ENCODE assay signal across 8 cellular contexts in genomic region chr5:157670662-157671591, GRCh38. TPM values are rescaled to one million over a fixed set of nuclear protein-coding genes. Genes with fewer than 3 reads are reported as not detected.
A peak's percentile ranks its signal among the peaks of the same experiment; 100 is the strongest.
DNase-seq lines count a peak whose midpoint lies in the region; ATAC-seq and TF ChIP-seq lines count a peak whose summit lies in the region.

Gene C5orf52 (plus strand): TSS chr5:157671533. CDS start chr5:157671615, 82 bp downstream.

- H2AFZ ChIP-seq in neuron (ENCODE audit: low read depth, low read length), result no peak within 1 kb of the TSS

- H3K4me1 ChIP-seq in neuron (ENCODE audit: insufficient read depth, low read length), result no peaks in the 10 kb centered on the region

- H3K4me3 ChIP-seq in fibroblast of the aortic adventitia (ENCODE audit: low read depth, low read length) (peak within 1 kb of the TSS; percentile 71), neuron (ENCODE audit: low read length) (peak within 1 kb of the TSS; percentile 14)

- no peak for TF ChIP-seq CTCF in fibroblast of the aortic adventitia (IDR thresholded peaks at IDR 0.05; ENCODE audit: insufficient read depth, low read length)

- H3K27me3 ChIP-seq in neuron (ENCODE audit: insufficient read depth, low read length), result no peaks in the 10 kb centered on the region

- H3K9me3 ChIP-seq in neuron (ENCODE audit: low read length), result peaks cover 2% of the 10 kb centered on the region

- peak; percentile 33 for ATAC-seq in GM18498 (IDR thresholded peaks at IDR 0.05; ENCODE audit: unreplicated experiment)
- no peak for ATAC-seq in esophagus mucosa
- no peak for ATAC-seq in GM19455 (IDR thresholded peaks at IDR 0.05; ENCODE audit: unreplicated experiment)
- ATAC-seq in HG03342 (IDR thresholded peaks at IDR 0.05; ENCODE audit: unreplicated experiment), result no peak

- DNase-seq in HuH-7 (ENCODE audit: low spot score), result peak; percentile 47
- DNase-seq in activated CD8-positive, alpha-beta memory T cell treated with anti-CD3 and anti-CD28 coated beads, Interleukin-2, amount 50 U/mL, for 48 hours, result peak; percentile 64
- DNase-seq in fibroblast of the aortic adventitia (ENCODE audit: low read depth), result peak; percentile 21

- H3K36me3 ChIP-seq in neuron (ENCODE audit: insufficient read depth, low read length), result no peaks in the 10 kb centered on the region

RNA-seq across cellular contexts. Expression of gene C5orf52, which starts in this region (rescaled TPM):
- total RNA-seq in fibroblast of the aortic adventitia (ENCODE audit: low replicate concordance) (not detected in 2 replicates), esophagus mucosa (not detected)

Comparison
In these comparisons a context has a peak if more than half of its experiments do, and no peak if none do; other contexts are left out.
1. Peak in DNase-seq and H3K4me3 ChIP-seq in fibroblast of the aortic adventitia; RNA of the gene not detected or under 1 TPM.